ENCODE assay signal across 2 cellular contexts in the genomic region with DNA sequence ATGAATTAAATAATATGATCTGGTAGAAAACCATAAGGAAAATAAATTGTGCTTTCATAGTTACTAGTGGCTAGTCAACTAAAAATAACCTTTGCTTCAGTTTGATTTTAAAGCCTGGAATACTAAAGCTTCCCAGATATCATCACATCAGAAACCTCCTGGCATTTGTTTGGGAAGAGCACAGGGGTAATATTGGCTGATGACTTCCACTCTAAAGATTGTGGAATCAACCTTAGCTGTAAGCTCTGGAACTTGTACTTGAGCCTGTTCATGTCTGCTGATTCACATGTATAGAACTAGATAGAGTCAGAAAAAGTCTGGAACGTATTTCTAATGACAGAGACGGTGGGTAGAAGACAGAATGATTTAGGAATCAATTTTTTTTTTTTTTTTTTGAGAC.
TF ChIP-seq lines count a peak whose summit lies in the region.

No MANE protein-coding gene starts in this region.

TF ChIP-seq in SK-N-SH, 30 proteins besides CTCF, POLR2A, EP300 and RAD21:
- TF ChIP-seq, protein P1, sequence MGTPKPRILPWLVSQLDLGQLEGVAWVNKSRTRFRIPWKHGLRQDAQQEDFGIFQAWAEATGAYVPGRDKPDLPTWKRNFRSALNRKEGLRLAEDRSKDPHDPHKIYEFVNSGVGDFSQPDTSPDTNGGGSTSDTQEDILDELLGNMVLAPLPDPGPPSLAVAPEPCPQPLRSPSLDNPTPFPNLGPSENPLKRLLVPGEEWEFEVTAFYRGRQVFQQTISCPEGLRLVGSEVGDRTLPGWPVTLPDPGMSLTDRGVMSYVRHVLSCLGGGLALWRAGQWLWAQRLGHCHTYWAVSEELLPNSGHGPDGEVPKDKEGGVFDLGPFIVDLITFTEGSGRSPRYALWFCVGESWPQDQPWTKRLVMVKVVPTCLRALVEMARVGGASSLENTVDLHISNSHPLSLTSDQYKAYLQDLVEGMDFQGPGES (IDR thresholded peaks at IDR 0.05; ENCODE audit: low read depth, low read length): no peak
- TF ChIP-seq SIN3A (IDR thresholded peaks at IDR 0.05; ENCODE audit: borderline replicate concordance, low read depth, low read length) (no peak), RXRA (IDR thresholded peaks at IDR 0.05; ENCODE audit: borderline replicate concordance, low read depth) (no peak), NFIC (IDR thresholded peaks at IDR 0.05; ENCODE audit: borderline replicate concordance) (no peak), JUND (IDR thresholded peaks at IDR 0.05) (no peak), FOSL2 (IDR thresholded peaks at IDR 0.05; ENCODE audit: borderline replicate concordance, low read depth) (no peak), SMC3 (IDR thresholded peaks at IDR 0.05; ENCODE audit: low read depth, low read length) (no peak), ZBTB33 (IDR thresholded peaks at IDR 0.05; ENCODE audit: borderline replicate concordance, low read depth) (no peak), RFX5 (IDR thresholded peaks at IDR 0.05; ENCODE audit: low read length) (no peak), NRF1 (IDR thresholded peaks at IDR 0.05; ENCODE audit: low read depth, low read length) (no peak), POLR2AphosphoS5 (IDR thresholded peaks at IDR 0.05; ENCODE audit: low read depth, low read length) (no peak), EZH2phosphoT487 (IDR thresholded peaks at IDR 0.05; ENCODE audit: borderline replicate concordance, low read depth) (no peak), GATA2 (CRISPR knock-in tag; IDR thresholded peaks at IDR 0.05) (no peak), FOXM1 (IDR thresholded peaks at IDR 0.05; ENCODE audit: low read depth) (no peak), GABPA (IDR thresholded peaks at IDR 0.05; ENCODE audit: low read depth) (no peak), TEAD4 (IDR thresholded peaks at IDR 0.05; ENCODE audit: borderline replicate concordance, insufficient read depth) (no peak), MAX (IDR thresholded peaks at IDR 0.05; ENCODE audit: low read depth) (no peak)
- TF ChIP-seq, protein P2, sequence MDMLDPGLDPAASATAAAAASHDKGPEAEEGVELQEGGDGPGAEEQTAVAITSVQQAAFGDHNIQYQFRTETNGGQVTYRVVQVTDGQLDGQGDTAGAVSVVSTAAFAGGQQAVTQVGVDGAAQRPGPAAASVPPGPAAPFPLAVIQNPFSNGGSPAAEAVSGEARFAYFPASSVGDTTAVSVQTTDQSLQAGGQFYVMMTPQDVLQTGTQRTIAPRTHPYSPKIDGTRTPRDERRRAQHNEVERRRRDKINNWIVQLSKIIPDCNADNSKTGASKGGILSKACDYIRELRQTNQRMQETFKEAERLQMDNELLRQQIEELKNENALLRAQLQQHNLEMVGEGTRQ (IDR thresholded peaks at IDR 0.05; ENCODE audit: borderline replicate concordance, low read depth, low read length): no peak

TF ChIP-seq in SK-N-SH treated with all-trans-retinoic acid at 6 μM for 48 hours, 23 proteins besides CTCF, POLR2A, EP300 and RAD21:
- no peak for TF ChIP-seq PPARA (CRISPR knock-in tag; IDR thresholded peaks at IDR 0.05; ENCODE audit: borderline replicate concordance)
- TF ChIP-seq, protein P3, sequence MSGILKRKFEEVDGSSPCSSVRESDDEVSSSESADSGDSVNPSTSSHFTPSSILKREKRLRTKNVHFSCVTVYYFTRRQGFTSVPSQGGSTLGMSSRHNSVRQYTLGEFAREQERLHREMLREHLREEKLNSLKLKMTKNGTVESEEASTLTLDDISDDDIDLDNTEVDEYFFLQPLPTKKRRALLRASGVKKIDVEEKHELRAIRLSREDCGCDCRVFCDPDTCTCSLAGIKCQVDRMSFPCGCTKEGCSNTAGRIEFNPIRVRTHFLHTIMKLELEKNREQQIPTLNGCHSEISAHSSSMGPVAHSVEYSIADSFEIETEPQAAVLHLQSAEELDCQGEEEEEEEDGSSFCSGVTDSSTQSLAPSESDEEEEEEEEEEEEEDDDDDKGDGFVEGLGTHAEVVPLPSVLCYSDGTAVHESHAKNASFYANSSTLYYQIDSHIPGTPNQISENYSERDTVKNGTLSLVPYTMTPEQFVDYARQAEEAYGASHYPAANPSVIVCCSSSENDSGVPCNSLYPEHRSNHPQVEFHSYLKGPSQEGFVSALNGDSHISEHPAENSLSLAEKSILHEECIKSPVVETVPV (CRISPR knock-in tag; IDR thresholded peaks at IDR 0.05): no peak
- TF ChIP-seq ARNTL (CRISPR knock-in tag; IDR thresholded peaks at IDR 0.05; ENCODE audit: borderline replicate concordance, low read depth): no peak
- no peak for TF ChIP-seq SNAI2 (CRISPR knock-in tag; IDR thresholded peaks at IDR 0.05)
- TF ChIP-seq CREB5 (CRISPR knock-in tag; IDR thresholded peaks at IDR 0.05; ENCODE audit: low read depth): no peak
- no peak for TF ChIP-seq OSR1 (CRISPR knock-in tag; IDR thresholded peaks at IDR 0.05)
- TF ChIP-seq ZNF565 (CRISPR knock-in tag; conservative IDR thresholded peaks at IDR 0.05; ENCODE audit: low read depth): no peak
TF ChIP-seq in SK-N-SH treated with all-trans-retinoic acid at 6 μM for 48 hours: peak in this region for 0.
